16 cellular contexts compared by ENCODE assay signal in the genomic region with DNA sequence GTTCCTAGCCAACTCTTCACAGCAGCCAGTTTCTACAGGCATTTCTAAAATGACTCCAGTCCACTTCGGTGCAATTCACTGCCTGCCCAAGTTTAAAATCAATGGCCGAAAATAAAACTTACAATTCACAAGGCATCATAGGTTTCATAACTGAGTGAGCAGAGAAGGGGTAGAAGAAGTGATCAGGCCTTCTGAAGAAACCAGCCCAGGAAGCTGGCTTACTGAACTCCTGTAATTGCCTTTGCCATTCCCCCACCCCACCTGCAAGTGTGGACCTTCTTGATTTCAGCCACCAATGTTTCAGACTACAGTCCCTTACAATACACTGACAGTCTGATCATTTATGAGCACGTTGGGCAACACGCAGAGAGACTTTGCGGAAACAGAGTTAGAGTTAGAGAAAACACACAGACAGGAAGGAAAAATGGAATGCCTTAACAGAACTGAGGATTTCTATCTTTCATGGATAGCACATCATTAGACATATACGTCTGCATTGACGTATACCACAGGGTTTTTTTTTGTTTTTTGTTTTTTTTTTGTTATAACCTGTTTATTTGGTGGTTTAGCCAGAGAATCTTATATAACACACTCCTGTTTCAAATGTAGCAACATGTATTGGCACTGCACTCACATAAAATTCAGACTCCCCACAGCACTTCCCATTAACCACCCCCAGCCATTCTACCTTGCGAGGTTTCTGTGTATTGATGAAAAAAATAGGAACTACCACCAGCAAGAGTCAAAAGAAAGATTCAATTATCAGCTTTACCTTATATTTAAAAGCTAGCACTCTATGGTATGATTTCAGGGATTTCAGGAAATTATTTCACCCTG.
"Had no signal": no experiment of that assay in that cellular context is flagged by ENCODE, and none has a peak within 500 bp of the region (broad histone marks: within the 10 kb centered on the region; RNA-seq: fewer than 3 reads in every experiment).

No MANE protein-coding gene starts in this region.

- H3K9me3 ChIP-seq: adrenal gland, body of pancreas, mucosa of descending colon, vagina had no signal

- H3K4me3 Mint-ChIP-seq: activated B cell treated with CpG ODN at 0.5 μM for 24 hours; naive thymus-derived CD8-positive, alpha-beta T cell; stimulated activated naive CD8-positive, alpha-beta T cell treated with anti-CD3 and anti-CD28 coated beads, Interleukin-15, amount 100 ng/mL, for 72 hours; T-helper 1 cell treated with Interleukin-12 subunit alpha and Interleukin-12 subunit beta and Interleukin-4 antibody, amounts not matched to agents 30 μg/mL and 1 μg/mL, for 36 hours had no signal

- H3K79me2 ChIP-seq: parathyroid adenoma had no signal

- H3K9me3 Mint-ChIP-seq: activated B cell treated with CpG ODN at 0.5 μM for 24 hours; naive thymus-derived CD8-positive, alpha-beta T cell; stimulated activated naive CD8-positive, alpha-beta T cell treated with anti-CD3 and anti-CD28 coated beads, Interleukin-15, amount 100 ng/mL, for 72 hours; T-helper 1 cell treated with Interleukin-12 subunit alpha and Interleukin-12 subunit beta and Interleukin-4 antibody, amounts not matched to agents 30 μg/mL and 1 μg/mL, for 36 hours had no signal

- H3K36me3 Mint-ChIP-seq: naive thymus-derived CD8-positive, alpha-beta T cell had no signal

- H3K27me3 ChIP-seq: adrenal gland, body of pancreas, vagina had no signal

- H3K36me3 ChIP-seq: adrenal gland, vagina had no signal

- H3K9ac ChIP-seq: parathyroid adenoma had no signal

- H3K4me3 ChIP-seq: adrenal gland, body of pancreas, mucosa of descending colon, vagina had no signal

- ATAC-seq: body of pancreas; esophagus mucosa; mucosa of descending colon; naive thymus-derived CD8-positive, alpha-beta T cell; stimulated activated naive CD8-positive, alpha-beta T cell treated with anti-CD3 and anti-CD28 coated beads, Interleukin-15, amount 100 ng/mL, for 72 hours had no signal

- H3K4me1 Mint-ChIP-seq: activated B cell treated with CpG ODN at 0.5 μM for 24 hours had no signal

- H3K27ac ChIP-seq: adrenal gland, body of pancreas, parathyroid adenoma, vagina had no signal

- H2AFZ ChIP-seq: parathyroid adenoma had no signal

- DNase-seq: activated B cell treated with CpG ODN at 0.5 μM for 24 hours; activated CD4-positive, alpha-beta T cell treated with anti-CD3 and anti-CD28 coated beads, Interleukin-2, amount 50 U/mL, for 1 hour; activated naive CD4-positive, alpha-beta T cell treated with anti-CD3 and anti-CD28 coated beads, Interleukin-2, amount 50 U/mL, for 16 hours; adrenal gland; body of pancreas; dermis blood vessel endothelial cell; mammary epithelial cell; mucosa of descending colon; naive thymus-derived CD8-positive, alpha-beta T cell; stimulated activated CD4-positive, alpha-beta T cell treated with anti-CD3 and anti-CD28 coated beads, Interleukin-15, amount 100 ng/mL, for 24 hours; stimulated activated CD4-positive, alpha-beta T cell treated with anti-CD3 and anti-CD28 coated beads, Interleukin-4, amount 100 ng/mL, for 24 hours; stimulated activated naive CD8-positive, alpha-beta T cell treated with anti-CD3 and anti-CD28 coated beads, Interleukin-15, amount 100 ng/mL, for 72 hours had no signal

- H3K4me1 ChIP-seq: body of pancreas, parathyroid adenoma had no signal

- H3K27ac Mint-ChIP-seq: activated B cell treated with CpG ODN at 0.5 μM for 24 hours; stimulated activated naive CD8-positive, alpha-beta T cell treated with anti-CD3 and anti-CD28 coated beads, Interleukin-15, amount 100 ng/mL, for 72 hours; T-helper 1 cell treated with Interleukin-12 subunit alpha and Interleukin-12 subunit beta and Interleukin-4 antibody, amounts not matched to agents 30 μg/mL and 1 μg/mL, for 36 hours had no signal
